1 cellular context compared by ENCODE assay signal in the genomic region with DNA sequence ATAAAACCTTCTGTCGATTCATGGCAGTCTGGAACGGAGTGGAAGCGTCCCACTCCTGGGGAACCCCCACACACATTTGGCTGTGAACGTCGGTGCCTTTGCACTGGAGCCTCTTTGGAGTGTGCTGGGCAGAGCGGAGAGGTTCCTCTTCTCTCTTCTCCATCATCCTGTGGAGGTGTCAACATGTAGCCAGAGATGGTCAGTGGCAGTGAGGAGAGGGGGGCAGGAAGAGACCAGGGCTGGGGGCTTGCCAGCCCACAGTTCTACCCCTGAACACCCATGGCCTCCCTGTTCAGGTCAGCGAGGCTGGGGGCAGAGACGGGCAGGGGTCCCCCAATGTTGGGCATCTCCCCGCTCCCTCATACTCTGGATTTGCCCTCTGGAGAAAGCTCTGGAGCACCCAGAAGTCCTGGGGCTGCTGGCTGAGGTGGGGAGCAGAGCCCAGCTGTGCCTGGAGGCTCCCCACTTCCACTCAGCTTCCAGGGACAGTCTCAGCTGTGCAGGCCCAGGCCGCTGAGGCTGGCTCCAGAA.
TF ChIP-seq lines count a peak whose summit lies in the region.

No MANE protein-coding gene starts in this region.

TF ChIP-seq in SK-N-SH treated with all-trans-retinoic acid at 6 μM for 48 hours, 23 proteins besides CTCF, POLR2A, EP300 and RAD21 (continued from another document):
- TF ChIP-seq, protein P1, sequence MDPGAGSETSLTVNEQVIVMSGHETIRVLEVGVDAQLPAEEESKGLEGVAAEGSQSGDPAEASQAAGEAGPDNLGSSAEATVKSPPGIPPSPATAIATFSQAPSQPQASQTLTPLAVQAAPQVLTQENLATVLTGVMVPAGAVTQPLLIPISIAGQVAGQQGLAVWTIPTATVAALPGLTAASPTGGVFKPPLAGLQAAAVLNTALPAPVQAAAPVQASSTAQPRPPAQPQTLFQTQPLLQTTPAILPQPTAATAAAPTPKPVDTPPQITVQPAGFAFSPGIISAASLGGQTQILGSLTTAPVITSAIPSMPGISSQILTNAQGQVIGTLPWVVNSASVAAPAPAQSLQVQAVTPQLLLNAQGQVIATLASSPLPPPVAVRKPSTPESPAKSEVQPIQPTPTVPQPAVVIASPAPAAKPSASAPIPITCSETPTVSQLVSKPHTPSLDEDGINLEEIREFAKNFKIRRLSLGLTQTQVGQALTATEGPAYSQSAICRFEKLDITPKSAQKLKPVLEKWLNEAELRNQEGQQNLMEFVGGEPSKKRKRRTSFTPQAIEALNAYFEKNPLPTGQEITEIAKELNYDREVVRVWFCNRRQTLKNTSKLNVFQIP (CRISPR knock-in tag; IDR thresholded peaks at IDR 0.05; ENCODE audit: borderline replicate concordance, low read depth) = no peak
- no peak for TF ChIP-seq ZC3H10 (CRISPR knock-in tag; IDR thresholded peaks at IDR 0.05)
